ENCODE assay signal across 18 cellular contexts in the genomic region with DNA sequence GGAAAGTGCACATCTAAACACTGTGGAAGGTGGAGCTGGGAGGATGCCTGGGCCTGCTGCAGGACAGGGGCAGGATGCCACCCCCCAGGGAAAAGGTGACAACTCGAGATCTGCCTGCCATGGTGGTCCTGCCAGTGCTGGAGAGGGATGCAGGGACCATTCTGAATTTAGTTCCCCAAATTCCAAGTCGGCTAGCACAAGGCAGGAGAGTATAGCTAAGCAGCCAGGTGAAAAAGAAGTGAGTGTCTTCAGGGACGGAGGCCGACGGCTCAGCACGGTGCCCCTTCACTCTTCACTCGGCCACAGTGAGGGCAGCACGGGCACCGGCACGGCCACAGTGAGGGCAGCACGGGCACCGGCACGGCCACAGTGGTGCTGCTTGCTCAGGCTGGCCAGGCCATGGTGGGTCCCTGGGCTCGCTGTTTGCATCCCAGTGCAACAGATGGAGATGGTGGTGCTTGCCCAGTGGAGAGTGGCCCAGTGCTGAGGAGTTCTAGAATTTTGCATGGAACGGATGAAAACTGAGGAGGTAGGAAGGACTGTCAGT.
DNase-seq lines count a peak whose midpoint lies in the region; ATAC-seq, FAIRE-seq and TF ChIP-seq lines count a peak whose summit lies in the region.
"Had no signal": no experiment of that assay in that cellular context is flagged by ENCODE, and none has a peak within 500 bp of the region (broad histone marks: within the 10 kb centered on the region; RNA-seq: fewer than 3 reads in every experiment).

No MANE protein-coding gene starts in this region.

- H3K9ac ChIP-seq in SK-N-SH (no peak overlapping the region), H1 (replicated peaks in 1 of 4; ENCODE audit: extremely low read depth in 1 of 4, low read depth in 3 of 4, low read length in 3 of 4) (no peak overlapping the region)
- H3K9ac ChIP-seq: GM23248 had no signal

- H3K4me3 Mint-ChIP-seq in osteocyte (ENCODE audit: unreplicated experiment) (no peak overlapping the region), progenitor cell of endocrine pancreas (ENCODE audit: low read depth) (no peak overlapping the region)
- H3K4me3 Mint-ChIP-seq: B cell; CD8-positive, alpha-beta T cell had no signal

- no peak overlapping the region for H4K91ac ChIP-seq in H1 (replicated peaks; ENCODE audit: insufficient read length, low read length)

- intact Hi-C loops in thyroid gland (cut with DNase I), result no loop called here

- POLR2A ChIA-PET in SK-N-SH (lab: Yijun Ruan, JAX), result no interaction called here
- POLR2A ChIA-PET in H1 (lab: Charles Lee; ENCODE audit: partially characterized antibody), result no interaction called here

- no peak for FAIRE-seq in H1 (lab: Jason Lieb, UNC)

- no peaks in the 10 kb centered on the region for H3K9me3 Mint-ChIP-seq in osteocyte (ENCODE audit: unreplicated experiment)
- no peaks in the 10 kb centered on the region for H3K9me3 Mint-ChIP-seq in progenitor cell of endocrine pancreas (ENCODE audit: low read depth)
- H3K9me3 Mint-ChIP-seq: CD8-positive, alpha-beta T cell had no signal

- H3K27ac ChIP-seq in SK-N-SH (ENCODE audit: low read depth in 2 of 2, low read length in 1 of 2) (no peak overlapping the region), H1 (ENCODE audit: low read depth, low read length) (no peak overlapping the region), upper lobe of left lung (no peak overlapping the region), thyroid gland (no peak overlapping the region)
- H3K27ac ChIP-seq: 22Rv1, GM23248 had no signal

- no peaks in the 10 kb centered on the region for H3K36me3 ChIP-seq in SK-N-SH (replicated peaks in 1 of 2; ENCODE audit: control insufficient read depth in 1 of 2, insufficient read depth in 2 of 2, low read length in 1 of 2)
- no peaks in the 10 kb centered on the region for H3K36me3 ChIP-seq in H1 (ENCODE audit: control insufficient read depth in 2 of 4, insufficient read depth in 4 of 4, low read length in 3 of 4)
- H3K36me3 ChIP-seq in upper lobe of left lung, result no peaks in the 10 kb centered on the region
- no peaks in the 10 kb centered on the region for H3K36me3 ChIP-seq in thyroid gland

- TF ChIP-seq RAD21 in SK-N-SH (IDR thresholded peaks at IDR 0.05; ENCODE audit: low read length), result no peak
- no peak for TF ChIP-seq RAD21 in H1 (IDR thresholded peaks at IDR 0.05 in 1 of 2, conservative IDR thresholded peaks at IDR 0.05 in 1 of 2; ENCODE audit: low read depth in 2 of 2, low read length in 2 of 2)

- H3K27me3 ChIP-seq in SK-N-SH (ENCODE audit: insufficient read depth) (peaks cover 97% of the 10 kb centered on the region), H1 (replicated peaks in 1 of 4; ENCODE audit: control insufficient read depth in 3 of 4, extremely low read depth in 1 of 4, insufficient read depth in 3 of 4, low read length in 3 of 4) (no peaks in the 10 kb centered on the region), upper lobe of left lung (no peaks in the 10 kb centered on the region), thyroid gland (no peaks in the 10 kb centered on the region)

- no peak overlapping the region for H2AK5ac ChIP-seq in H1 (ENCODE audit: low read depth, low read length)

- H3K23me2 ChIP-seq in H1 (ENCODE audit: low read depth, low read length), result no peaks in the 10 kb centered on the region

- no peak for TF ChIP-seq EP300 in SK-N-SH (IDR thresholded peaks at IDR 0.05; ENCODE audit: borderline replicate concordance in 1 of 2, low read depth in 1 of 2, low read length in 1 of 2)
- TF ChIP-seq EP300 in H1 (IDR thresholded peaks at IDR 0.05; ENCODE audit: borderline replicate concordance in 1 of 2, low read depth in 2 of 2, low read length in 2 of 2), result no peak
- TF ChIP-seq EP300 in upper lobe of left lung (IDR thresholded peaks at IDR 0.05), result no peak

- H3K4me1 ChIP-seq in SK-N-SH (ENCODE audit: control insufficient read depth in 1 of 2, insufficient read depth in 2 of 2, low read depth in 1 of 2, low read length in 1 of 2), result no peaks in the 10 kb centered on the region
- no peaks in the 10 kb centered on the region; a peak in 1 of 7 replicates for H3K4me1 ChIP-seq in H1 (replicated peaks in 1 of 4; ENCODE audit: control insufficient read depth in 3 of 4, insufficient read depth in 4 of 4, low read length in 3 of 4)
- H3K4me1 ChIP-seq in upper lobe of left lung, result no peaks in the 10 kb centered on the region
- no peaks in the 10 kb centered on the region for H3K4me1 ChIP-seq in thyroid gland

- CTCF ChIA-PET in SK-N-SH (lab: Yijun Ruan, JAX) (no interaction called here), H1 (lab: Charles Lee; ENCODE audit: partially characterized antibody) (no interaction called here)

- H3K4ac ChIP-seq in H1 (replicated peaks; ENCODE audit: insufficient read length, low read depth, low read length), result no peak overlapping the region

- H2AFZ ChIP-seq in SK-N-SH (ENCODE audit: low read depth) (no peak overlapping the region), H1 (ENCODE audit: low read length) (no peak overlapping the region)
- H2AFZ ChIP-seq: GM23248 had no signal

- no peak overlapping the region for H3K18ac ChIP-seq in H1 (ENCODE audit: extremely low read depth, low read length)

- no peak overlapping the region for H2BK15ac ChIP-seq in H1 (ENCODE audit: low read length)

- H3K36me3 Mint-ChIP-seq in osteocyte (ENCODE audit: unreplicated experiment), result no peaks in the 10 kb centered on the region
- H3K36me3 Mint-ChIP-seq in progenitor cell of endocrine pancreas (ENCODE audit: insufficient read depth), result no peaks in the 10 kb centered on the region
- H3K36me3 Mint-ChIP-seq: CD8-positive, alpha-beta T cell had no signal

- TF ChIP-seq POLR2A in H1 (IDR thresholded peaks at IDR 0.05; ENCODE audit: control extremely low read depth in 1 of 2, low read depth in 2 of 2, low read length in 2 of 2) (no peak), upper lobe of left lung (IDR thresholded peaks at IDR 0.05) (no peak), thyroid gland (IDR thresholded peaks at IDR 0.05) (no peak)

- H4K20me1 ChIP-seq in SK-N-SH (ENCODE audit: insufficient read depth) (no peaks in the 10 kb centered on the region), H1 (replicated peaks in 1 of 2; ENCODE audit: control insufficient read depth in 1 of 2, insufficient read depth in 2 of 2, low read length in 2 of 2) (no peaks in the 10 kb centered on the region)

- H3K27ac Mint-ChIP-seq in osteocyte (ENCODE audit: unreplicated experiment), result no peak overlapping the region
- H3K27ac Mint-ChIP-seq in progenitor cell of endocrine pancreas, result no peak overlapping the region
- H3K27ac Mint-ChIP-seq: B cell; CD8-positive, alpha-beta T cell had no signal

- no peaks in the 10 kb centered on the region for H3F3A ChIP-seq in SK-N-SH (replicated peaks; ENCODE audit: insufficient read depth)

- no peaks in the 10 kb centered on the region for H3K79me2 ChIP-seq in SK-N-SH (ENCODE audit: insufficient read depth)
- no peaks in the 10 kb centered on the region for H3K79me2 ChIP-seq in H1 (ENCODE audit: control insufficient read depth in 1 of 2, insufficient read depth in 2 of 2, low read length in 2 of 2)

- TF ChIP-seq CTCF in SK-N-SH (IDR thresholded peaks at IDR 0.05) (no peak), H1 (IDR thresholded peaks at IDR 0.05; ENCODE audit: control extremely low read depth in 1 of 3, insufficient read depth in 1 of 3, low read depth in 1 of 3, low read length in 3 of 3) (no peak), osteocyte (IDR thresholded peaks at IDR 0.05) (no peak), upper lobe of left lung (IDR thresholded peaks at IDR 0.05) (no peak), progenitor cell of endocrine pancreas (IDR thresholded peaks at IDR 0.05; ENCODE audit: unreplicated experiment) (no peak), thyroid gland (IDR thresholded peaks at IDR 0.05) (no peak)

- H2BK5ac ChIP-seq in H1 (ENCODE audit: low read depth, low read length), result no peak overlapping the region

- H3K27me3 Mint-ChIP-seq in osteocyte (ENCODE audit: unreplicated experiment) (peaks cover 24% of the 10 kb centered on the region), progenitor cell of endocrine pancreas (peaks cover 77% of the 10 kb centered on the region)

- H3K4me1 Mint-ChIP-seq in osteocyte (ENCODE audit: unreplicated experiment), result no peaks in the 10 kb centered on the region
- H3K4me1 Mint-ChIP-seq in progenitor cell of endocrine pancreas (ENCODE audit: low read depth), result no peaks in the 10 kb centered on the region
- H3K4me1 Mint-ChIP-seq: B cell had no signal

- no peaks in the 10 kb centered on the region for H3K79me1 ChIP-seq in H1 (ENCODE audit: low read depth, low read length)

- H3K23ac ChIP-seq in H1 (ENCODE audit: insufficient read length), result no peak overlapping the region

- H4K5ac ChIP-seq in H1 (ENCODE audit: insufficient read length, low read depth, low read length), result no peak overlapping the region

- H2BK120ac ChIP-seq in H1 (replicated peaks; ENCODE audit: low read depth, low read length), result no peak overlapping the region

- WGBS in SK-N-SH (ENCODE audit: low lambda C conversion rate), result 15% methylated on average over 15 of the region's 15 CpGs
- 89% methylated on average over 15 of the region's 15 CpGs; no CpG with 5 or more reads in 1 of the 2 experiments for WGBS in H1 (ENCODE audit: extremely low coverage in 1 of 2, insufficient coverage in 1 of 2, insufficient read length in 1 of 2, insufficient replicate concordance in 2 of 2, low coverage in 1 of 2, low lambda C conversion rate in 2 of 2, missing lambda C conversion rate in 1 of 2), 2 experiments
- WGBS in upper lobe of left lung, 2 donors, result 90 to 93% methylated on average over 12 to 15 of the region's 15 CpGs
- 84 to 90% methylated on average over 12 to 15 of the region's 15 CpGs for WGBS in thyroid gland, 2 donors

- H3K56ac ChIP-seq in H1 (replicated peaks; ENCODE audit: insufficient read length, low read depth, low read length), result no peak overlapping the region

- H3K4me3 ChIP-seq in SK-N-SH (ENCODE audit: low read depth in 2 of 2, low read length in 1 of 2) (no peak overlapping the region), H1 (ENCODE audit: extremely low read depth in 1 of 4, insufficient read depth in 2 of 4, low read depth in 3 of 4, low read length in 4 of 4) (no peak overlapping the region), upper lobe of left lung (no peak overlapping the region), thyroid gland (replicated peaks in 1 of 3) (no peak overlapping the region)
- H3K4me3 ChIP-seq: GM23248 had no signal

- no peak for DNase-seq in SK-N-SH
- no peak for DNase-seq in H1 (ENCODE audit: low read depth in 1 of 2, low spot score in 2 of 2)
- DNase-seq in osteocyte (ENCODE audit: extremely low spot score, unreplicated experiment), result peak; percentile 73
- DNase-seq in upper lobe of left lung, result no peak
- no peak for DNase-seq in progenitor cell of endocrine pancreas (ENCODE audit: low spot score, unreplicated experiment)
- DNase-seq in thyroid gland, result no peak
- DNase-seq: CD8-positive, alpha-beta T cell; GM23248; KG1; NCI-H1436; NCI-H2029 treated with DMSO at 0.1 percent for 48 hours; NCI-H748 treated with DMSO at 0.1 percent for 48 hours; OCI-M1; RPMI8226 had no signal

- no peak overlapping the region for H2BK20ac ChIP-seq in H1 (ENCODE audit: low read length)

- H3K9me2 ChIP-seq in SK-N-SH, result no peaks in the 10 kb centered on the region

- H3K14ac ChIP-seq in H1 (ENCODE audit: insufficient read length), result no peak overlapping the region

- H3K9me3 ChIP-seq in SK-N-SH, result no peaks in the 10 kb centered on the region
- H3K9me3 ChIP-seq in H1 (ENCODE audit: insufficient read depth in 2 of 2, low read depth in 1 of 2, low read length in 1 of 2), result no peaks in the 10 kb centered on the region
- no peaks in the 10 kb centered on the region for H3K9me3 ChIP-seq in upper lobe of left lung
- no peaks in the 10 kb centered on the region for H3K9me3 ChIP-seq in thyroid gland

- H4K8ac ChIP-seq in H1 (ENCODE audit: extremely low read depth, insufficient read depth, low read length), result peak overlapping the region; percentile 36; the same call in 1 of the 2 replicates

- no peak overlapping the region for H2BK12ac ChIP-seq in H1 (ENCODE audit: low read depth, low read length)

- peak; percentile 22; the same call in 1 of the 3 replicates for ATAC-seq in SK-N-SH treated with all-trans-retinoic acid at 6 μM for 48 hours
- ATAC-seq in upper lobe of left lung (ENCODE audit: low FRiP score in 2 of 2), result peak; percentile 18 to 43
- ATAC-seq in HG03139 (IDR thresholded peaks at IDR 0.05; ENCODE audit: unreplicated experiment), result no peak
- ATAC-seq: CD8-positive, alpha-beta T cell had no signal

- H3K4me2 ChIP-seq in SK-N-SH, result no peak overlapping the region
- no peak overlapping the region for H3K4me2 ChIP-seq in H1 (ENCODE audit: insufficient read depth in 1 of 2, low read depth in 2 of 2, low read length in 2 of 2)
